Comparison of ENCODE assay signal across 6 cellular contexts in the genomic region with DNA sequence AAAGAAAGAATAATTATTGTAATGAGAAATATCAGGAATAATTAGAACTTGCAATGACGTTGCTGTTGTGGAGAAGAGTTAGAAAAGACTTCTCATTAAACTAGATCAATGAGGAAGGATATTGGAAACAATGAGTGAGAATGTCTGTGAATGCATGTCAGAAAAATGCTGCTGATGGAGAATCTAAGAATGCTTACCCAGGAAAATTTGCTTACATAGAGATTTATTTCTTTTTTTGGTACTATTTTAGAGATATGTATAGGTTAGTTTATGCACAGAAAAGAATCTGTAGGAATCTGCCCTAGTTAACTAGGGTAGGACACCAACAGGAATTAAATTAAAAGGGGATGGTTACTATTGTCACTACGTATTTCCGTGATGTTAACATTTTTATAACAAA.
"Had no signal": no experiment of that assay in that cellular context is flagged by ENCODE, and none has a peak within 500 bp of the region (broad histone marks: within the 10 kb centered on the region; RNA-seq: fewer than 3 reads in every experiment).

No MANE protein-coding gene starts in this region.

- FAIRE-seq: HTR-8/SVneo had no signal

- DNase-seq: IMR-90, KBM-7, KG1 had no signal

- H3K27ac ChIP-seq: HL-60, KMS-11 had no signal

- H3K9ac ChIP-seq: KMS-11 had no signal

- H3K4me2 ChIP-seq: KMS-11 had no signal
